8 cellular contexts compared by ENCODE assay signal in genomic region chr7:115707236-115707635, GRCh38.
A peak's percentile ranks its signal among the peaks of the same experiment; 100 is the strongest.
DNase-seq lines count a peak whose midpoint lies in the region; ATAC-seq, FAIRE-seq and TF ChIP-seq lines count a peak whose summit lies in the region.

No MANE protein-coding gene starts in this region.

- H3K4me1 ChIP-seq in endothelial cell of umbilical vein (ENCODE audit: control insufficient read depth, extremely low read depth, insufficient read depth, low read length): no peaks in the 10 kb centered on the region
- no peaks in the 10 kb centered on the region for H3K4me1 ChIP-seq in gastrocnemius medialis

- dilution Hi-C loops in endothelial cell of umbilical vein (cut with MboI; ENCODE audit: extremely low pct_ligation_motif_present, low sequenced_read_pairs): no loop called here

- intact Hi-C loops in endothelial cell of umbilical vein (cut with micrococcal nuclease): loop anchor here (1.0 kb wide), 1 partner anchor 841 kb away; no protein-coding TSS in a partner anchor
- intact Hi-C loops in gastrocnemius medialis (cut with DNase I; ENCODE audit: low total_unique reads): no loop called here

- H3K9me1 ChIP-seq in endothelial cell of umbilical vein (replicated peaks; ENCODE audit: control insufficient read depth, extremely low read depth, insufficient read depth, low read length): no peaks in the 10 kb centered on the region

- ATAC-seq in stimulated activated naive CD8-positive, alpha-beta T cell treated with anti-CD3 and anti-CD28 coated beads, Interleukin-15, amount 100 ng/mL, for 72 hours: peak; percentile 78
- no peak for ATAC-seq in stimulated activated naive CD8-positive, alpha-beta T cell treated with anti-CD3 and anti-CD28 coated beads, Interleukin-15, Interleukin-2, amounts not matched to agents 100 U/mL and 50 U/mL, for 24 hours
- ATAC-seq in HG02588 (IDR thresholded peaks at IDR 0.05; ENCODE audit: unreplicated experiment) (no peak), gastrocnemius medialis (no peak)

- peak; percentile 37 for FAIRE-seq in endothelial cell of umbilical vein (lab: Jason Lieb, UNC)

- H4K20me1 ChIP-seq in endothelial cell of umbilical vein (replicated peaks; ENCODE audit: control insufficient read depth, extremely low read depth, insufficient read depth, low read length): no peaks in the 10 kb centered on the region

- in situ Hi-C loops in gastrocnemius medialis (cut with MboI; ENCODE audit: low sequenced_read_pairs in 4 of 4): no loop called here

- H3K4me3 ChIP-seq in endothelial cell of umbilical vein (replicated peaks in 1 of 3; ENCODE audit: insufficient read depth in 1 of 3, low read depth in 1 of 3, low read length in 3 of 3): no peak overlapping the region
- H3K4me3 ChIP-seq in gastrocnemius medialis: no peak overlapping the region

- CTCF ChIA-PET in endothelial cell of umbilical vein (lab: Charles Lee): interaction anchor here (0.6 to 3.4 kb wide), 9 partner anchors 10 to 1626 kb away, joined by 3 to 31 read pairs (median 4); no protein-coding TSS in a partner anchor

- H3K9ac ChIP-seq in endothelial cell of umbilical vein (replicated peaks; ENCODE audit: extremely low read depth, insufficient read depth, low read length): no peak overlapping the region

- DNase-seq in stimulated activated naive CD8-positive, alpha-beta T cell treated with anti-CD3 and anti-CD28 coated beads, Interleukin-15, amount 100 ng/mL, for 72 hours: peak in 1 of 2 donors; percentile 8
- DNase-seq in stimulated activated naive CD8-positive, alpha-beta T cell treated with anti-CD3 and anti-CD28 coated beads, Interleukin-15, Interleukin-2, amounts not matched to agents 100 U/mL and 50 U/mL, for 24 hours: no peak
- DNase-seq in NCI-H2107 (lab: John Stamatoyannopoulos, UW) (peak; percentile 59), endothelial cell of umbilical vein (ENCODE audit: low read depth, low spot score) (peak; percentile 8), mesenteric fat pad (ENCODE audit: low spot score) (no peak), NCI-H2227 treated with DMSO at 0.1 percent for 48 hours (lab: John Stamatoyannopoulos, UW) (no peak), gastrocnemius medialis (no peak)

- no peaks in the 10 kb centered on the region for H3K4me1 Mint-ChIP-seq in stimulated activated naive CD8-positive, alpha-beta T cell treated with anti-CD3 and anti-CD28 coated beads, Interleukin-15, amount 100 ng/mL, for 72 hours

- no peak overlapping the region for H3K4me2 ChIP-seq in endothelial cell of umbilical vein (ENCODE audit: insufficient read depth, low read length)

- no peaks in the 10 kb centered on the region for H3K9me3 ChIP-seq in endothelial cell of umbilical vein (replicated peaks; ENCODE audit: control insufficient read depth, insufficient read depth, low read length)
- H3K9me3 ChIP-seq in gastrocnemius medialis: no peaks in the 10 kb centered on the region

- H3K27me3 Mint-ChIP-seq in stimulated activated naive CD8-positive, alpha-beta T cell treated with anti-CD3 and anti-CD28 coated beads, Interleukin-15, amount 100 ng/mL, for 72 hours: no peaks in the 10 kb centered on the region

- no peaks in the 10 kb centered on the region for H3K9me3 Mint-ChIP-seq in stimulated activated naive CD8-positive, alpha-beta T cell treated with anti-CD3 and anti-CD28 coated beads, Interleukin-15, amount 100 ng/mL, for 72 hours

- no peak overlapping the region for H2AFZ ChIP-seq in endothelial cell of umbilical vein (ENCODE audit: low read depth, low read length)

- no peak overlapping the region for H3K4me3 Mint-ChIP-seq in stimulated activated naive CD8-positive, alpha-beta T cell treated with anti-CD3 and anti-CD28 coated beads, Interleukin-15, amount 100 ng/mL, for 72 hours

- no TSS peak for BruUV-seq in endothelial cell of umbilical vein (replicated peaks; lab: Mats Ljungman, UMichigan)

- no peak overlapping the region for H3K27ac ChIP-seq in endothelial cell of umbilical vein (ENCODE audit: insufficient read depth, low read depth, low read length)
- no peak overlapping the region for H3K27ac ChIP-seq in gastrocnemius medialis

- H3K27ac Mint-ChIP-seq in stimulated activated naive CD8-positive, alpha-beta T cell treated with anti-CD3 and anti-CD28 coated beads, Interleukin-15, amount 100 ng/mL, for 72 hours: peak overlapping the region; percentile 60 to 74

- TF ChIP-seq CTCF in endothelial cell of umbilical vein (IDR thresholded peaks at IDR 0.05; ENCODE audit: extremely low read depth in 1 of 2, insufficient read depth in 1 of 2, low read depth in 1 of 2, low read length in 2 of 2) (no peak), gastrocnemius medialis (IDR thresholded peaks at IDR 0.05 in 4 of 5, conservative IDR thresholded peaks at IDR 0.05 in 1 of 5) (no peak)

- H3K36me3 ChIP-seq in endothelial cell of umbilical vein (ENCODE audit: control insufficient read depth in 2 of 2, extremely low read depth in 1 of 2, insufficient read depth in 2 of 2, low read length in 2 of 2) (no peaks in the 10 kb centered on the region), gastrocnemius medialis (no peaks in the 10 kb centered on the region)

- no peaks in the 10 kb centered on the region for H3K79me2 ChIP-seq in endothelial cell of umbilical vein (ENCODE audit: control insufficient read depth, insufficient read depth, low read length)

- no peak for TF ChIP-seq POLR2A in endothelial cell of umbilical vein (IDR thresholded peaks at IDR 0.05; ENCODE audit: low read depth, low read length)
- TF ChIP-seq POLR2A in gastrocnemius medialis (IDR thresholded peaks at IDR 0.05): no peak

- POLR2A ChIA-PET in endothelial cell of umbilical vein (lab: Charles Lee): no interaction called here

- no peaks in the 10 kb centered on the region for H3K27me3 ChIP-seq in endothelial cell of umbilical vein (ENCODE audit: control insufficient read depth in 2 of 2, insufficient read depth in 2 of 2, low read length in 2 of 2)
- no peaks in the 10 kb centered on the region for H3K27me3 ChIP-seq in gastrocnemius medialis

TF ChIP-seq in endothelial cell of umbilical vein, 7 proteins besides CTCF, POLR2A, EP300 and RAD21:
- no peak for TF ChIP-seq MAX (IDR thresholded peaks at IDR 0.05; ENCODE audit: insufficient read depth, insufficient read length)
- TF ChIP-seq FOS (IDR thresholded peaks at IDR 0.05; ENCODE audit: borderline replicate concordance, insufficient read depth, low read length): no peak
- no peak for TF ChIP-seq POLR2AphosphoS5 (IDR thresholded peaks at IDR 0.05; ENCODE audit: insufficient read depth, low read depth, low read length)
- no peak for TF ChIP-seq MYC (IDR thresholded peaks at IDR 0.05; ENCODE audit: low read depth, low read length)
- TF ChIP-seq EZH2 (IDR thresholded peaks at IDR 0.05; ENCODE audit: borderline replicate concordance, low read depth, low read length, severe bottlenecking): no peak
- no peak for TF ChIP-seq GATA2 (IDR thresholded peaks at IDR 0.05; ENCODE audit: insufficient read depth, insufficient read length, low read depth, low read length)
- no peak for TF ChIP-seq JUN (IDR thresholded peaks at IDR 0.05; ENCODE audit: borderline replicate concordance, insufficient read depth, insufficient read length, low read depth)

Comparison
In these comparisons a context has a peak if more than half of its experiments do, and no peak if none do; other contexts are left out.
1. DNase-seq: peak in NCI-H2107 (single experiment) and endothelial cell of umbilical vein (single experiment); none in stimulated activated naive CD8-positive, alpha-beta T cell treated with anti-CD3 and anti-CD28 coated beads, Interleukin-15, Interleukin-2, amounts not matched to agents 100 U/mL and 50 U/mL, for 24 hours (single experiment), mesenteric fat pad (single experiment), NCI-H2227 treated with DMSO at 0.1 percent for 48 hours (single experiment) and gastrocnemius medialis (0 of 2).